ENCODE assay signal across 8 cellular contexts in the genomic region with DNA sequence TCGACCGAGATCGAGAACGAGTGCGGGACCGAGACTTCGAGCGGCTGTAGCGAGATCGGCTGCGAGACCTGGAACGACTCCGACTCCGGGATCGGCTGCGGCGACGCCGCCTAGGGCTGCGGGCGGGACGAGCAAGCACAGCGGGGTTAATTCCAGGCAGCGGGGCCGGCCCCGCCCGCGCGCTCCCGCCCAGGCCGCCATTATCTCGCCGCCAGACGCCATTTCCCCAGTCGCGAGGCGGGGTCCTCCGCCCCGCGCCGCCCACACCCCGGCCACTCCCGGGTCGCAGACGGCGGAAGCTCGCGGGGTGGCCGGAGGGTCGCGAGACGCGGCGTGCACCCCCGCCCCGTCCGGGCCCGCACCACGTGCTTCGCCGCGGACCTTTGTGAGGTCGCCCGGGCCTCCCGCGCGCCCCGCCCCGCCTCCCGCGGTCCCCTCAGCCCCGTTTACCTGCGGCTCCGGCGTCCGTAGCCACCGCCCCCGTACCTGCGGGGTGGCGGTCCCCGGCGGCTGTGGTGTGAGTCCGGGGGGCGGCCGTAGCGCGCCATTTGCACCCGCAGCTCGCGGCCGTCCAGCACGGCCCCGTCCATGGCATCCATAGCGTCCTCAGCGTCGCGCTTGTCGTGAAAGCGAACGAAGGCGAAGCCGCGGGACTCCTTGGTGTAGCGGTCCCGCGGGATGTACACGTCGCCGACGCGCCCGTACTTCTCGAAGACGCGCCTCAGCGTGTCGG. TPM values are rescaled to one million over a fixed set of nuclear protein-coding genes. Genes with fewer than 3 reads are reported as not detected.
DNase-seq lines count a peak whose midpoint lies in the region; ATAC-seq and TF ChIP-seq lines count a peak whose summit lies in the region.

No MANE protein-coding gene starts in this region.

- H3K27me3 ChIP-seq in OCI-LY1 (ENCODE audit: insufficient read depth, low read length) (no peaks in the 10 kb centered on the region), neural cell (ENCODE audit: insufficient read depth, low read depth, low read length) (no peaks in the 10 kb centered on the region), thoracic aorta (replicated peaks; ENCODE audit: insufficient read depth) (no peaks in the 10 kb centered on the region)

- peak; percentile 30 for TF ChIP-seq RAD21 in neural cell (conservative IDR thresholded peaks at IDR 0.05)

- H3K36me3 ChIP-seq in OCI-LY1 (ENCODE audit: insufficient read depth, low read length) (peaks cover 58% of the 10 kb centered on the region), neural cell (ENCODE audit: insufficient read depth, low read length) (no peaks in the 10 kb centered on the region), thoracic aorta (peaks cover 20% of the 10 kb centered on the region)

- H3K4me3 ChIP-seq in OCI-LY1 (ENCODE audit: low read depth, low read length, poor library complexity, severe bottlenecking): peak overlapping the region; percentile 96
- H3K4me3 ChIP-seq in fibroblast of villous mesenchyme (ENCODE audit: low read depth, low read length): peak overlapping the region; percentile 94
- H3K4me3 ChIP-seq in neural cell (ENCODE audit: low read length): peak overlapping the region; percentile 93
- peak overlapping the region; percentile 89 for H3K4me3 ChIP-seq in thoracic aorta

- TF ChIP-seq CTCF in OCI-LY1 (IDR thresholded peaks at IDR 0.05; ENCODE audit: low read length) (no peak; the same call in 1 of the 2 replicates), fibroblast of villous mesenchyme (IDR thresholded peaks at IDR 0.05; ENCODE audit: insufficient read depth, low read depth, low read length) (peak; percentile 24), neural cell (IDR thresholded peaks at IDR 0.05; ENCODE audit: poor library complexity, severe bottlenecking) (peak; percentile 49), thoracic aorta (IDR thresholded peaks at IDR 0.05) (peak; percentile 25)

- no peaks in the 10 kb centered on the region for H3K9me3 ChIP-seq in OCI-LY1 (ENCODE audit: low read length)
- H3K9me3 ChIP-seq in neural cell (ENCODE audit: low read length): no peaks in the 10 kb centered on the region
- H3K9me3 ChIP-seq in thoracic aorta: no peaks in the 10 kb centered on the region

- DNase-seq in NCI-H82 (lab: John Stamatoyannopoulos, UW) (peak; percentile 56), NCI-H82 treated with DMSO at 0.1 percent for 48 hours (lab: John Stamatoyannopoulos, UW; ENCODE audit: unreplicated experiment) (no peak), activated gamma-delta T cell (lab: John Stamatoyannopoulos, UW) (peak; percentile 55), fibroblast of villous mesenchyme (ENCODE audit: low read depth) (peak; percentile 79), thoracic aorta (ENCODE audit: low spot score) (no peak)

- H2AFZ ChIP-seq in OCI-LY1 (ENCODE audit: low read length): no peak overlapping the region
- peak overlapping the region; percentile 47 for H2AFZ ChIP-seq in neural cell (ENCODE audit: low read depth, low read length)

- H3K9ac ChIP-seq in OCI-LY1 (ENCODE audit: low read length) (peak overlapping the region; percentile 100), neural cell (ENCODE audit: low read length) (peak overlapping the region; percentile 96)

- peak; percentile 20 for TF ChIP-seq EP300 in neural cell (conservative IDR thresholded peaks at IDR 0.05; ENCODE audit: poor library complexity, severe bottlenecking)

- H3K27ac ChIP-seq in OCI-LY1 (ENCODE audit: low read depth, low read length, poor library complexity, severe bottlenecking) (peak overlapping the region; percentile 96), neural cell (ENCODE audit: low read length) (peak overlapping the region; percentile 98), thoracic aorta (peak overlapping the region; percentile 98 to 99)

- H3K4me1 ChIP-seq in OCI-LY1 (ENCODE audit: insufficient read depth, low read length, severe bottlenecking) (peaks cover 68% of the 10 kb centered on the region), thoracic aorta (ENCODE audit: control insufficient read depth in 1 of 2, low read depth in 2 of 2) (peaks cover 47 to 77% of the 10 kb centered on the region in 2 donors)

- peaks cover 43% of the 10 kb centered on the region for H3K79me2 ChIP-seq in OCI-LY1 (ENCODE audit: insufficient read depth, low read length)
- peaks cover 49% of the 10 kb centered on the region for H3K79me2 ChIP-seq in neural cell (replicated peaks; ENCODE audit: insufficient read depth, low read length)

- H4K20me1 ChIP-seq in OCI-LY1 (ENCODE audit: insufficient read depth, low read length) (no peaks in the 10 kb centered on the region), neural cell (ENCODE audit: insufficient read depth) (peaks cover 7% of the 10 kb centered on the region)

- H3K4me2 ChIP-seq in OCI-LY1 (ENCODE audit: low read length) (peak overlapping the region; percentile 89), neural cell (ENCODE audit: low read length) (peak overlapping the region; percentile 78)

- H3K9me2 ChIP-seq in OCI-LY1 (ENCODE audit: low read depth, low read length) (no peaks in the 10 kb centered on the region), neural cell (ENCODE audit: insufficient read depth, low read length) (no peaks in the 10 kb centered on the region)

- peak; percentile 20 for ATAC-seq in HG03064 (IDR thresholded peaks at IDR 0.05; ENCODE audit: low read depth, unreplicated experiment)
- peak; percentile 9 for ATAC-seq in thoracic aorta (ENCODE audit: insufficient number of reproducible peaks, low FRiP score, low read depth)

- H3F3A ChIP-seq in OCI-LY1 (ENCODE audit: insufficient read depth, low read length): peaks cover 29% of the 10 kb centered on the region
- H3F3A ChIP-seq in neural cell (ENCODE audit: insufficient read depth, low read length, poor library complexity, severe bottlenecking): peaks cover 2% of the 10 kb centered on the region

TF ChIP-seq in neural cell, 6 proteins besides CTCF, POLR2A, EP300 and RAD21:
- TF ChIP-seq POLR2AphosphoS5 (IDR thresholded peaks at IDR 0.05): peak; percentile 56
- peak; percentile 5 for TF ChIP-seq TAF1 (IDR thresholded peaks at IDR 0.05; ENCODE audit: low read depth)
- no peak for TF ChIP-seq EZH2 (IDR thresholded peaks at IDR 0.05; ENCODE audit: borderline replicate concordance, insufficient read depth, low read length, poor library complexity, severe bottlenecking)
- peak; percentile 53 for TF ChIP-seq MXI1 (conservative IDR thresholded peaks at IDR 0.05; ENCODE audit: poor library complexity, severe bottlenecking)

RNA-seq across cellular contexts. Expression of gene SRSF2, which starts 0.6 kb away (rescaled TPM):
- total RNA-seq in fibroblast of villous mesenchyme (152 and 165 TPM in 2 replicates), thoracic aorta (100 to 1,000 TPM; 265 to 266 TPM)
- 350 and 355 TPM in 2 replicates for polyA plus RNA-seq in neural cell
- 135 and 143 TPM in 2 replicates for polyA minus RNA-seq in neural cell

RNA-seq across cellular contexts. Expression of gene MFSD11, which starts 1.4 kb away (rescaled TPM):
- total RNA-seq in fibroblast of villous mesenchyme (31.9 and 44.5 TPM in 2 replicates), thoracic aorta (10 to 100 TPM; 49.7 to 52.3 TPM)
- polyA plus RNA-seq in neural cell: 36.1 and 43.1 TPM in 2 replicates
- polyA minus RNA-seq in neural cell: 56.6 and 67.4 TPM in 2 replicates

RNA-seq across cellular contexts. Expression of gene METTL23, which starts 9.9 kb away (rescaled TPM):
- total RNA-seq in fibroblast of villous mesenchyme (27.1 and 30.2 TPM in 2 replicates), thoracic aorta (10 to 100 TPM; 12.1 to 42.5 TPM)
- 53.3 and 59.8 TPM in 2 replicates for polyA plus RNA-seq in neural cell
- 21.7 and 26.0 TPM in 2 replicates for polyA minus RNA-seq in neural cell

RNA-seq across cellular contexts. Expression of gene JMJD6, which starts 10.1 kb away (rescaled TPM):
- total RNA-seq in fibroblast of villous mesenchyme (24.2 and 25.8 TPM in 2 replicates), thoracic aorta (10 to 100 TPM; 32.4 to 36.1 TPM)
- polyA plus RNA-seq in neural cell: 21.7 and 37.6 TPM in 2 replicates
- 23.3 and 23.4 TPM in 2 replicates for polyA minus RNA-seq in neural cell

RNA-seq across cellular contexts. Expression of gene MXRA7, which starts 25.8 kb away (rescaled TPM):
- 244 and 267 TPM in 2 replicates for total RNA-seq in fibroblast of villous mesenchyme
- polyA plus RNA-seq in neural cell: 137 and 143 TPM in 2 replicates
- 109 and 114 TPM in 2 replicates for polyA minus RNA-seq in neural cell
- 100 to 1,000 TPM; 241 to 341 TPM for total RNA-seq in thoracic aorta

Comparison
In these comparisons a context has a peak if more than half of its experiments do, and no peak if none do; other contexts are left out.
1. DNase-seq: peak in NCI-H82 (single experiment), activated gamma-delta T cell (single experiment) and fibroblast of villous mesenchyme (single experiment); none in NCI-H82 treated with DMSO at 0.1 percent for 48 hours (single experiment) and thoracic aorta (single experiment).
2. Peak in every context shown above with its lines, with median percentiles within 50 percentile points of each other: H3K27ac ChIP-seq and H3K4me3 ChIP-seq.